ENCODE assay signal across 7 cellular contexts in genomic region chr3:151085889-151086483, GRCh38. TPM values are rescaled to one million over a fixed set of nuclear protein-coding genes. Genes with fewer than 3 reads are reported as not detected.
DNase-seq lines count a peak whose midpoint lies in the region; ATAC-seq, FAIRE-seq and TF ChIP-seq lines count a peak whose summit lies in the region.

No MANE protein-coding gene starts in this region.

- no peak overlapping the region for H3K27ac ChIP-seq in OCI-LY1 (ENCODE audit: low read depth, low read length, poor library complexity, severe bottlenecking)
- H3K27ac ChIP-seq in SJCRH30, result no peak overlapping the region

- H3K79me2 ChIP-seq in OCI-LY1 (ENCODE audit: insufficient read depth, low read length), result no peaks in the 10 kb centered on the region

- ATAC-seq in HG02870 (IDR thresholded peaks at IDR 0.05; ENCODE audit: unreplicated experiment), result peak; percentile 22
- ATAC-seq in left lobe of liver, result peak; percentile 15

- H3K27me3 ChIP-seq in OCI-LY1 (ENCODE audit: insufficient read depth, low read length) (no peaks in the 10 kb centered on the region), bronchial epithelial cell (ENCODE audit: control insufficient read depth, insufficient read depth, low read length) (peaks cover 14% of the 10 kb centered on the region), SJCRH30 (no peaks in the 10 kb centered on the region)

- DNase-seq in GM18507 (ENCODE audit: extremely low spot score, insufficient read length, low read depth) (peak; percentile 12), bronchial epithelial cell (ENCODE audit: low read depth) (no peak), left lobe of liver (ENCODE audit: low spot score) (no peak), SJCRH30 (no peak)
- DNase-seq in stimulated activated naive CD4-positive, alpha-beta T cell treated with Interleukin-2 at 50 U/mL for 16 hours (lab: John Stamatoyannopoulos, UW), result peak; percentile 4

- no peaks in the 10 kb centered on the region for H3K9me3 ChIP-seq in OCI-LY1 (ENCODE audit: low read length)
- H3K9me3 ChIP-seq in SJCRH30 (replicated peaks), result no peaks in the 10 kb centered on the region

- peak overlapping the region; percentile 47; the same call in 1 of the 2 replicates for H2AFZ ChIP-seq in OCI-LY1 (ENCODE audit: low read length)

- H3K9ac ChIP-seq in OCI-LY1 (ENCODE audit: low read length), result peak overlapping the region; percentile 76

- FAIRE-seq in GM18507 (lab: Jason Lieb, UNC) (no peak), bronchial epithelial cell (lab: Jason Lieb, UNC) (no peak)

- TF ChIP-seq CTCF in OCI-LY1 (IDR thresholded peaks at IDR 0.05; ENCODE audit: low read length) (no peak), bronchial epithelial cell (IDR thresholded peaks at IDR 0.05; ENCODE audit: insufficient read depth, low read length, severe bottlenecking) (no peak)

- H3K4me1 ChIP-seq in OCI-LY1 (ENCODE audit: insufficient read depth, low read length, severe bottlenecking), result peaks cover 18% of the 10 kb centered on the region
- no peaks in the 10 kb centered on the region for H3K4me1 ChIP-seq in SJCRH30

- H3K36me3 ChIP-seq in OCI-LY1 (ENCODE audit: insufficient read depth, low read length) (peaks cover 4% of the 10 kb centered on the region; the same call in 1 of the 2 replicates), bronchial epithelial cell (ENCODE audit: control insufficient read depth, insufficient read depth, low read length) (no peaks in the 10 kb centered on the region), SJCRH30 (no peaks in the 10 kb centered on the region)

- H3F3A ChIP-seq in OCI-LY1 (ENCODE audit: insufficient read depth, low read length), result no peaks in the 10 kb centered on the region

- peak overlapping the region; percentile 73 for H3K4me2 ChIP-seq in OCI-LY1 (ENCODE audit: low read length)

- no peaks in the 10 kb centered on the region for H3K9me2 ChIP-seq in OCI-LY1 (ENCODE audit: low read depth, low read length)

- H3K4me3 ChIP-seq in OCI-LY1 (ENCODE audit: low read depth, low read length, poor library complexity, severe bottlenecking) (peak overlapping the region; percentile 81), bronchial epithelial cell (ENCODE audit: low read depth, low read length) (peak overlapping the region; percentile 45), SJCRH30 (no peak overlapping the region)

- no peaks in the 10 kb centered on the region for H4K20me1 ChIP-seq in OCI-LY1 (ENCODE audit: insufficient read depth, low read length)

RNA-seq across cellular contexts. Expression of gene MED12L, which starts 0.5 kb away (rescaled TPM):
- total RNA-seq in bronchial epithelial cell (0.13 and 0.26 TPM in 2 replicates), left lobe of liver (0.15 TPM)
- total RNA-seq in SJCRH30 (2014; rRNA removed; shearing (Covaris generic)), result not detected in 2 replicates

Comparison
In these comparisons a context has a peak if more than half of its experiments do, and no peak if none do; other contexts are left out.
1. DNase-seq: peak in GM18507 (single experiment) and stimulated activated naive CD4-positive, alpha-beta T cell treated with Interleukin-2 at 50 U/mL for 16 hours (single experiment); none in bronchial epithelial cell (single experiment), left lobe of liver (single experiment) and SJCRH30 (0 of 2).